Comparison of ENCODE assay signal across 8 cellular contexts in the genomic region with DNA sequence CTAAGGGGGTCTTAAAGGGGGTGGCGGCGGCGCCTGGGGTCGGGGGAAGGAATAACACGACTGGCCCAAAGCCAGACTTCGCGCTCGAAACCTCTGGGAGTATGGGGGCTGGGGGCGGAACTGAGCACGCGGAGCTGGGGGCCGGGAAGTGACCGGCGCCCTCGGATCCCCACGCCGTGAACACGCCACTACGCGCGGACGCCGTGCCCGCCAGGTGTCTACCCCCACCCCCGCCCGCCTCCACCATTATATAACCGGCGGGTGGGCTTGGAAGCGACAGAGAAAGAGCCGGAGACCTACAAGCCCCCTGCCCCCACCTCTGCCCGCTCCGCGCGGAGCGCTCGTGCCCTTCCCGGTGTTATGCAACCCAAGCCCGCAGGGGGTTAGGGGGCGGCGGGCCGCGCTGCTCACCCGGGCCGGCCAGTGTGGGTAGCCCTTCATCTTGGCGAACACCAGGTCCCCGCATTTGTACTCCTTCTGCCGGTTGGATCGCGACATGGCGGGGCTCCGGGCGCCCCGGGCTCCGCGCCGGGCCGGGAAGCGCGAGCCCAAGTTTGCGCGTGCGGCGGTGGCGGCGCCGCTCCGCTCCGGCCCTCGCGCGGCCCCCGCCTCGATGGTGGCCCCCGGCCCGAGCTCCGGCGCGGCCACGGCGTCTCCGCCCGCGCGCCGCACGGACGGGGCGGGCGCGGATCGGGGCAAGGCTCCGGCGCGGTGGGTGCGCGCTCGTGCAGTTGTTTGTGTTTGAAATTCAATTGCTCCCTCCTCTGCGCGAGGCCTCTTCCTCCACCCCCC. TPM values are rescaled to one million over a fixed set of nuclear protein-coding genes. Genes with fewer than 3 reads are reported as not detected.
A peak's percentile ranks its signal among the peaks of the same experiment; 100 is the strongest.
DNase-seq lines count a peak whose midpoint lies in the region; ATAC-seq and TF ChIP-seq lines count a peak whose summit lies in the region.

A gene (minus strand): TSS at position 744 of the 792 bp plus-strand sequence. CDS start 246 bp downstream, at position 498.

- peak; percentile 80 for DNase-seq in activated effector memory CD4-positive, alpha-beta T cell treated with anti-CD3 and anti-CD28 coated beads, Interleukin-2, amount 50 U/mL, for 16 hours
- no peak for DNase-seq in activated effector memory CD4-positive, alpha-beta T cell treated with Interleukin-2 at 50 U/mL for 16 hours
- DNase-seq in SK-MEL-5 (ENCODE audit: low read depth, low spot score) (no peak), cardiac fibroblast (ENCODE audit: low read depth in 2 of 2) (peak; percentile 37 to 42), islet precursor cell (peak; percentile 76), NCI-H2107 (lab: John Stamatoyannopoulos, UW) (no peak)
- DNase-seq in stimulated activated CD4-positive, alpha-beta T cell treated with anti-CD3 and anti-CD28 coated beads, Interleukin-15, amount 100 ng/mL, for 24 hours = peak; percentile 60

- in situ Hi-C loops in SK-MEL-5 (cut with HindIII; ENCODE audit: low pct_unique_long_range_greater_than_20kb, low sequenced_read_pairs) = no loop called here

- no peak for TF ChIP-seq CTCF in cardiac fibroblast (IDR thresholded peaks at IDR 0.05; ENCODE audit: low read depth, low read length)

- peak within 1 kb of the TSS; percentile 94 for H3K4me3 ChIP-seq in cardiac fibroblast (replicated peaks in 1 of 2; ENCODE audit: low read depth in 2 of 2, low read length in 2 of 2)

- ATAC-seq in HG03064 (IDR thresholded peaks at IDR 0.05; ENCODE audit: low read depth, unreplicated experiment) = peak; percentile 11

RNA-seq across cellular contexts. Expression of the gene that starts here (rescaled TPM):
- total RNA-seq in SK-MEL-5 (2014; rRNA removed; shearing (Covaris generic)) = 189 and 191 TPM in 2 replicates
- polyA plus RNA-seq in SK-MEL-5 (2015; cell fraction: cytosol; rRNA removed) = 143 and 147 TPM in 2 replicates
- polyA plus RNA-seq in SK-MEL-5 (2015; cell fraction: nucleus; rRNA removed) = 128 and 153 TPM in 2 replicates

Comparison
In these comparisons a context has a peak if more than half of its experiments do, and no peak if none do; other contexts are left out.
1. DNase-seq: peak in activated effector memory CD4-positive, alpha-beta T cell treated with anti-CD3 and anti-CD28 coated beads, Interleukin-2, amount 50 U/mL, for 16 hours (single experiment), cardiac fibroblast (2 of 2), islet precursor cell (single experiment) and stimulated activated CD4-positive, alpha-beta T cell treated with anti-CD3 and anti-CD28 coated beads, Interleukin-15, amount 100 ng/mL, for 24 hours (single experiment); none in activated effector memory CD4-positive, alpha-beta T cell treated with Interleukin-2 at 50 U/mL for 16 hours (single experiment), SK-MEL-5 (single experiment) and NCI-H2107 (single experiment).